15 cellular contexts compared by ENCODE assay signal in genomic region chr1:3156936-3157335, GRCh38.
"Had no signal": no experiment of that assay in that cellular context is flagged by ENCODE, and none has a peak within 500 bp of the region (broad histone marks: within the 10 kb centered on the region; RNA-seq: fewer than 3 reads in every experiment).

No MANE protein-coding gene starts in this region.

- H3K27ac ChIP-seq: colonic mucosa had no signal

- FAIRE-seq: bronchial epithelial cell, frontal cortex had no signal

- H3K27me3 ChIP-seq: colonic mucosa had no signal

- DNase-seq: activated CD4-positive, alpha-beta T cell treated with anti-CD3 and anti-CD28 coated beads, Interleukin-2, amount 50 U/mL, for 48 hours; activated CD4-positive, CD25-positive, alpha-beta regulatory T cell treated with anti-CD3 and anti-CD28 coated beads, Interleukin-2, amount 50 U/mL, for 72 hours; activated gamma-delta T cell; activated naive CD8-positive, alpha-beta T cell treated with anti-CD3 and anti-CD28 coated beads for 36 hours; activated T-cell treated with anti-CD3 and anti-CD28 coated beads, Interleukin-2, amount 50 U/mL, for 48 hours; colonic mucosa; effector memory CD4-positive, alpha-beta T cell; hippocampal formation; natural killer cell; stimulated activated CD4-positive, alpha-beta T cell treated with anti-CD3 and anti-CD28 coated beads, Interleukin-12 subunit alpha, Interleukin-12 subunit beta, amount 100 ng/mL, for 4 hours; stimulated activated CD4-positive, alpha-beta T cell treated with anti-CD3 and anti-CD28 coated beads, Interleukin-2, amount 100 ng/mL, for 48 hours; stimulated activated naive CD4-positive, alpha-beta T cell treated with Interleukin-2 at 50 U/mL for 16 hours; T-helper 17 cell had no signal

- H3K4me1 ChIP-seq: colonic mucosa had no signal

- H3K36me3 ChIP-seq: colonic mucosa had no signal

- H3K9me3 ChIP-seq: colonic mucosa had no signal

- H3K4me3 ChIP-seq: colonic mucosa had no signal

- ATAC-seq: natural killer cell, T-helper 17 cell had no signal
